9 cellular contexts compared by ENCODE assay signal in genomic region chr11:83007909-83008580, GRCh38.
DNase-seq lines count a peak whose midpoint lies in the region; ATAC-seq and TF ChIP-seq lines count a peak whose summit lies in the region.
"Had no signal": no experiment of that assay in that cellular context is flagged by ENCODE, and none has a peak within 500 bp of the region (broad histone marks: within the 10 kb centered on the region; RNA-seq: fewer than 3 reads in every experiment).

No MANE protein-coding gene starts in this region.

- peak overlapping the region; percentile 18 for H3K27ac Mint-ChIP-seq in activated T-cell treated with anti-CD3 and anti-CD28 coated beads, Interleukin-2, amount 50 U/mL, for 72 hours
- no peak overlapping the region for H3K27ac Mint-ChIP-seq in activated naive CD4-positive, alpha-beta T cell treated with anti-CD3 and anti-CD28 coated beads for 36 hours

- peak overlapping the region; percentile 84 for H2AK9ac ChIP-seq in IMR-90 (replicated peaks; ENCODE audit: low read depth, low read length, poor library complexity)

- peak overlapping the region; percentile 74 for H3K14ac ChIP-seq in IMR-90 (replicated peaks; ENCODE audit: low read depth, low read length)

- WGBS in IMR-90 (ENCODE audit: extremely low coverage in 2 of 2, insufficient read length in 1 of 2), 2 experiments = 10% methylated on average over 2 of the region's 6 CpGs; no CpG with 5 or more reads in 1 of the 2 experiments
- WGBS in transverse colon (ENCODE audit: low coverage in 1 of 2), 2 donors = 11 to 17% methylated on average over 2 to 6 of the region's 6 CpGs

- H3K56ac ChIP-seq in IMR-90 (ENCODE audit: extremely low read depth, insufficient read depth, low read length) = peak overlapping the region; percentile 32; the same call in 1 of the 2 replicates

- peak overlapping the region; percentile 69; the same call in 1 of the 2 replicates for H2BK20ac ChIP-seq in IMR-90 (ENCODE audit: low read depth, low read length)

- H2AK5ac ChIP-seq in IMR-90 (ENCODE audit: low read depth, low read length) = peak overlapping the region; percentile 65; the same call in 1 of the 2 replicates

- H3K27me3 Mint-ChIP-seq in activated T-cell treated with anti-CD3 and anti-CD28 coated beads, Interleukin-2, amount 50 U/mL, for 72 hours (ENCODE audit: low read depth) = no peaks in the 10 kb centered on the region
- H3K27me3 Mint-ChIP-seq in activated naive CD4-positive, alpha-beta T cell treated with anti-CD3 and anti-CD28 coated beads for 36 hours (ENCODE audit: low read depth) = no peaks in the 10 kb centered on the region

- no peak for DNase-seq in activated T-cell treated with anti-CD3 and anti-CD28 coated beads, Interleukin-2, amount 50 U/mL, for 72 hours
- no peak for DNase-seq in activated T-cell treated with anti-CD3 and anti-CD28 coated beads, Interleukin-2, amount 50 U/mL, for 1 hour
- DNase-seq in IMR-90 (peak; percentile 24), left lung (peak in 1 of 2 donors; percentile 37), transverse colon (peak; percentile 68)
- DNase-seq in activated naive CD4-positive, alpha-beta T cell treated with anti-CD3 and anti-CD28 coated beads for 36 hours = no peak

- TF ChIP-seq POLR2A in IMR-90 (IDR thresholded peaks at IDR 0.05; ENCODE audit: low read depth, low read length) = no peak
- no peak for TF ChIP-seq POLR2A in transverse colon (IDR thresholded peaks at IDR 0.05)

- H3K4ac ChIP-seq in IMR-90 (ENCODE audit: low read depth, low read length) = peak overlapping the region; percentile 66

- H3K4me2 ChIP-seq in IMR-90 (ENCODE audit: low read depth, low read length) = no peak overlapping the region

- H3K9me3 Mint-ChIP-seq in activated T-cell treated with anti-CD3 and anti-CD28 coated beads, Interleukin-2, amount 50 U/mL, for 72 hours = no peaks in the 10 kb centered on the region
- H3K9me3 Mint-ChIP-seq in activated naive CD4-positive, alpha-beta T cell treated with anti-CD3 and anti-CD28 coated beads for 36 hours = no peaks in the 10 kb centered on the region

- no peak for TF ChIP-seq EP300 in transverse colon (IDR thresholded peaks at IDR 0.05; ENCODE audit: low read depth)

- no peaks in the 10 kb centered on the region for H3K27me3 ChIP-seq in IMR-90 (ENCODE audit: control insufficient read depth, insufficient read depth, low read length)
- no peaks in the 10 kb centered on the region for H3K27me3 ChIP-seq in left lung
- H3K27me3 ChIP-seq in transverse colon = no peaks in the 10 kb centered on the region

- TF ChIP-seq CTCF in IMR-90 (conservative IDR thresholded peaks at IDR 0.05; ENCODE audit: low read depth, low read length) (no peak), left lung (IDR thresholded peaks at IDR 0.05) (no peak), transverse colon (IDR thresholded peaks at IDR 0.05) (no peak)

- H3K23ac ChIP-seq in IMR-90 (ENCODE audit: low read depth, low read length) = peak overlapping the region; percentile 64; the same call in 1 of the 2 replicates

- peaks cover 28 to 44% of the 10 kb centered on the region in 2 experiments for H3K79me1 ChIP-seq in IMR-90 (ENCODE audit: low read depth in 1 of 2, low read length in 2 of 2)

- H4K5ac ChIP-seq in IMR-90 (ENCODE audit: low read depth, low read length) = no peak overlapping the region; the same call in 1 of the 2 replicates

- H2BK5ac ChIP-seq in IMR-90 (ENCODE audit: low read depth, low read length, poor library complexity, severe bottlenecking) = peak overlapping the region; percentile 41

- H3K27ac ChIP-seq in IMR-90 (ENCODE audit: insufficient read depth, low read length) = no peak overlapping the region
- peak overlapping the region; percentile 94 for H3K27ac ChIP-seq in angular gyrus (ENCODE audit: low read depth, low read length)
- H3K27ac ChIP-seq in left lung = peak overlapping the region in 1 of 2 donors; percentile 49
- peak overlapping the region; percentile 38 to 56 (median 50) for H3K27ac ChIP-seq in transverse colon

- POLR2A ChIA-PET in IMR-90 (lab: Charles Lee; ENCODE audit: unreplicated experiment) = no interaction called here

- in situ Hi-C loops in IMR-90 (cut with MboI; ENCODE audit: low sequenced_read_pairs) = no loop called here
- in situ Hi-C loops in transverse colon (cut with MboI; ENCODE audit: low pct_ligation_motif_present in 1 of 4, low pct_unique_long_range_greater_than_20kb in 1 of 4, low sequenced_read_pairs in 3 of 4) = no loop called here

- H2AFZ ChIP-seq in IMR-90 (replicated peaks; ENCODE audit: low read length, poor library complexity) = peak overlapping the region; percentile 81

- no peak for TF ChIP-seq RAD21 in IMR-90 (IDR thresholded peaks at IDR 0.05; ENCODE audit: low read length)

- no peak for ATAC-seq in activated T-cell treated with anti-CD3 and anti-CD28 coated beads, Interleukin-2, amount 50 U/mL, for 72 hours (replicated peaks in 1 of 2)
- ATAC-seq in IMR-90 (ENCODE audit: low read depth) (peak; percentile 60), left lung (peak; percentile 90), GM19328 (IDR thresholded peaks at IDR 0.05; ENCODE audit: unreplicated experiment) (no peak)

- peak overlapping the region in 1 of 2 experiments; percentile 70; a peak in 2 of 4 replicates for H4K8ac ChIP-seq in IMR-90 (ENCODE audit: low read depth in 2 of 2, low read length in 2 of 2)

- H3K9me1 ChIP-seq in IMR-90 (ENCODE audit: insufficient read depth, low read length) = peaks cover 22% of the 10 kb centered on the region

- H3K36me3 ChIP-seq in IMR-90 (ENCODE audit: control insufficient read depth, insufficient read depth, low read length) = no peaks in the 10 kb centered on the region
- no peaks in the 10 kb centered on the region for H3K36me3 ChIP-seq in left lung
- H3K36me3 ChIP-seq in transverse colon = no peaks in the 10 kb centered on the region

- H3K9ac ChIP-seq in IMR-90 (ENCODE audit: low read depth, low read length) = peak overlapping the region; percentile 2; the same call in 1 of the 2 replicates

- H2BK120ac ChIP-seq in IMR-90 (ENCODE audit: low read depth, low read length) = peak overlapping the region; percentile 74

- H3K36me3 Mint-ChIP-seq in activated T-cell treated with anti-CD3 and anti-CD28 coated beads, Interleukin-2, amount 50 U/mL, for 72 hours (ENCODE audit: insufficient read depth in 2 of 2) = peaks cover 1 to 2% of the 10 kb centered on the region in 2 donors
- H3K36me3 Mint-ChIP-seq in activated naive CD4-positive, alpha-beta T cell treated with anti-CD3 and anti-CD28 coated beads for 36 hours (ENCODE audit: low read depth) = no peaks in the 10 kb centered on the region

- H3K4me3 Mint-ChIP-seq in activated T-cell treated with anti-CD3 and anti-CD28 coated beads, Interleukin-2, amount 50 U/mL, for 72 hours = peak overlapping the region; percentile 20 to 60
- no peak overlapping the region for H3K4me3 Mint-ChIP-seq in activated naive CD4-positive, alpha-beta T cell treated with anti-CD3 and anti-CD28 coated beads for 36 hours

- peak overlapping the region; percentile 70; the same call in 1 of the 2 replicates for H4K91ac ChIP-seq in IMR-90 (ENCODE audit: insufficient read depth, low read depth, low read length)

- CTCF ChIA-PET in IMR-90 (lab: Yijun Ruan, JAX) = interaction anchor here (0.6 kb wide), 1 partner anchor 49 kb away, joined by 7 read pairs; no protein-coding TSS in a partner anchor
- CTCF ChIA-PET in activated naive CD4-positive, alpha-beta T cell treated with anti-CD3 and anti-CD28 coated beads for 36 hours (lab: Charles Lee) = interaction anchor here (0.6 to 1.4 kb wide), 4 partner anchors 10 to 49 kb away, joined by 3 to 5 read pairs (median 3); no protein-coding TSS in a partner anchor

- H3K9me3 ChIP-seq in IMR-90 (ENCODE audit: control insufficient read depth, insufficient read depth, low read length) (no peaks in the 10 kb centered on the region), left lung (no peaks in the 10 kb centered on the region), transverse colon (no peaks in the 10 kb centered on the region)

- peaks cover 66% of the 10 kb centered on the region for H3K4me1 Mint-ChIP-seq in activated T-cell treated with anti-CD3 and anti-CD28 coated beads, Interleukin-2, amount 50 U/mL, for 72 hours (ENCODE audit: low read depth)
- peaks cover 50% of the 10 kb centered on the region for H3K4me1 Mint-ChIP-seq in activated naive CD4-positive, alpha-beta T cell treated with anti-CD3 and anti-CD28 coated beads for 36 hours (ENCODE audit: low read depth)

- no TSS peak for BruUV-seq in IMR-90 (replicated peaks; lab: Mats Ljungman, UMichigan)

- H3K18ac ChIP-seq in IMR-90 (ENCODE audit: low read depth, low read length) = peak overlapping the region; percentile 27; the same call in 1 of the 2 replicates

- dilution Hi-C loops in IMR-90 (cut with HindIII; ENCODE audit: low sequenced_read_pairs, unreplicated experiment) = no loop called here

- peaks cover 8% of the 10 kb centered on the region; the same call in 1 of the 2 replicates for H4K20me1 ChIP-seq in IMR-90 (ENCODE audit: insufficient read depth, low read length)

- H2BK15ac ChIP-seq in IMR-90 (ENCODE audit: low read depth, low read length) = peak overlapping the region; percentile 71; the same call in 2 of the 3 replicates

- H3K4me3 ChIP-seq in IMR-90 (ENCODE audit: insufficient read depth, low read depth, low read length) (no peak overlapping the region), left lung (no peak overlapping the region), transverse colon (peak overlapping the region in 1 of 4 donors; percentile 8)
- H3K4me3 ChIP-seq: skin epidermis had no signal

- H3K4me1 ChIP-seq in IMR-90 (ENCODE audit: control insufficient read depth, insufficient read depth, low read length) = peaks cover 18% of the 10 kb centered on the region
- peaks cover 0 to 9% of the 10 kb centered on the region in 2 donors for H3K4me1 ChIP-seq in left lung
- peaks cover 9 to 28% (median 14%) of the 10 kb centered on the region in 4 donors for H3K4me1 ChIP-seq in transverse colon

- intact Hi-C loops in IMR-90 (cut with micrococcal nuclease) = no loop called here
- intact Hi-C loops in left lung (cut with DNase I) = no loop called here
- intact Hi-C loops in transverse colon (cut with DNase I; ENCODE audit: low total_unique reads) = no loop called here
- intact Hi-C loops in activated naive CD4-positive, alpha-beta T cell treated with anti-CD3 and anti-CD28 coated beads for 36 hours (cut with micrococcal nuclease) = loop anchor here (1.0 to 5.0 kb wide), 5 partner anchors 37 to 279 kb away; partner anchors contain the start of genes CCDC90B and RAB30

TF ChIP-seq in IMR-90, 13 proteins besides CTCF, POLR2A, EP300 and RAD21:
- TF ChIP-seq CEBPB (IDR thresholded peaks at IDR 0.05; ENCODE audit: low read depth, low read length) (no peak), SMC3 (IDR thresholded peaks at IDR 0.05; ENCODE audit: low read depth, low read length) (no peak)

Comparison
In these comparisons a context has a peak if more than half of its experiments do, and no peak if none do; other contexts are left out.
1. ATAC-seq: peak in IMR-90 (single experiment) and left lung (single experiment); none in activated T-cell treated with anti-CD3 and anti-CD28 coated beads, Interleukin-2, amount 50 U/mL, for 72 hours (0 of 2) and GM19328 (single experiment).
2. DNase-seq: peak in IMR-90 (single experiment) and transverse colon (single experiment); none in activated T-cell treated with anti-CD3 and anti-CD28 coated beads, Interleukin-2, amount 50 U/mL, for 72 hours (0 of 2), activated T-cell treated with anti-CD3 and anti-CD28 coated beads, Interleukin-2, amount 50 U/mL, for 1 hour (single experiment) and activated naive CD4-positive, alpha-beta T cell treated with anti-CD3 and anti-CD28 coated beads for 36 hours (single experiment).